Comparison of ENCODE assay signal across 2 cellular contexts in the genomic region with DNA sequence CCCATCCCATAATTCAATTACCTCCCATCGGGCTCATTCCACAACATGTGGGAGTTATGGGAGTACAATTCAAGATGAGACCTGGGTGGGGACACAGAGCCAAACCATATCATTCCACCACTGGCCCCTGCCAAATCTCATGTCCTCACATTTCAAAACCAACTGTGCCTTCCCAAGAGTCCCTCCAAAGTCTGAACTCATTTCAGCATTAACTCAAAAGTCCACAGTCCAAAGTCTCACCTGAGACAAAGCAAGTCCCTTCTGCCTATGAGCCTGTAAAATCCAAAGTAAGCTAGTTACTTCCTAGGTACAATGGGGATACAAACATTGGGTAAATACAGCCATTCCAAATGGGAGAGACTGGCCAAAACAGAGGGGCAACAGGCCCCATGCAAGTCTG. TPM values are rescaled to one million over a fixed set of nuclear protein-coding genes. Genes with fewer than 3 reads are reported as not detected.
"Had no signal": no experiment of that assay in that cellular context is flagged by ENCODE, and none has a peak within 500 bp of the region (broad histone marks: within the 10 kb centered on the region; RNA-seq: fewer than 3 reads in every experiment).

No MANE protein-coding gene starts in this region.

RNA-seq across cellular contexts. Expression of gene DGKI, which starts 15.2 kb away (rescaled TPM):
- total RNA-seq: PC-3, SJCRH30 had no signal
